8 cellular contexts compared by ENCODE assay signal in the genomic region with DNA sequence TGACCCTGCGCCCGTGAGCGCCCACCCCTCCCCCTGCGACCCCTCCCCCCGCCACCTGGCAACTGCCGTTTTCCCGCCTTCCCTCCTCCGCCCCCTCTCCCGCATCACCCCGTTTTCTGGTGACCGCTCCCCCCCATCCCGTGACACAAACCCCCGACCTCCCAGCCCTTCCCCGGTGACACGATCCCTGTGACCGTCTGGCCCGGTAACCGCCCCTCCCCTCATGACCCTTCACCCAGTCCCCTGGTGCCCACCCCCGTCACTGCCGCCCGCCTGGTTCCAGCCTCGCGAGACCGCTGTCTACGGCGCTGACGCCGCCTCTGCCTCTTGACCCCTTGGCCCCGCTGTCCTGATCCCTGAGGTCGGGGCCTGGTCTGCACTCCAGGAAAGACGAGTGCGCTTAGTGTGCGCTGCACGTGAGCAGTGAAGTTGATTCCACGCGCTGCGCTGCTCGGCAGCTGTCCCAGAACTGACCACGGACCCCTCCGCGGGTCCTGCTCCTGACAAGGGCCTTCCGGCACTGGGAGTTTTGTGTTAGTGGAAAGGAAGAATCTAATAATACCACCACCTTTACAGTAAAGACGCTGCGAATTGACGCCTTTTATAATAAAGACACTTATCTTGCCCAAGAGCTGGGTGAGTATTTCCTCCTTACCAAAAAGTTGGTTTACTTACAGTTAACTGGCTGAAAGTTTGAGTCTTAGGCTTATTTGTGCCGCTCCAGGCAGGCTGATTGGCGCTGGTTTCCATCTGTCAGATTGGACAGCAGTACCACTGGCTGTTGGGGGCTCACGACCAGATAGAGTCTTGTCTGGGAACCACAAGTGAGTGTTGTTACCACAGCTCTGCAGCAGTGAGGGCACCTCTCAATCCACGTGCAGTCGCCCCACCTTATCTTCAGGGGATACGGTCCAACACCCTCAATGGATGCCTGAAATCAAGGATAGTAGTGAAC. TPM values are rescaled to one million over a fixed set of nuclear protein-coding genes. Genes with fewer than 3 reads are reported as not detected.
DNase-seq lines count a peak whose midpoint lies in the region; ATAC-seq and TF ChIP-seq lines count a peak whose summit lies in the region.

No MANE protein-coding gene starts in this region.

- TF ChIP-seq CTCF in natural killer cell (IDR thresholded peaks at IDR 0.05) (no peak), suprapubic skin (IDR thresholded peaks at IDR 0.05) (no peak)

- H3K36me3 Mint-ChIP-seq in CD4-positive, CD25-positive, alpha-beta regulatory T cell: peaks cover 8% of the 10 kb centered on the region
- H3K36me3 Mint-ChIP-seq in natural killer cell: no peaks in the 10 kb centered on the region

- peak overlapping the region; percentile 86 to 97 (median 96) for H3K27ac Mint-ChIP-seq in CD4-positive, CD25-positive, alpha-beta regulatory T cell
- peak overlapping the region; percentile 89 to 91 for H3K27ac Mint-ChIP-seq in natural killer cell

- H3K27ac ChIP-seq in CD4-positive, CD25-positive, alpha-beta regulatory T cell (ENCODE audit: insufficient read depth, low read length, poor library complexity, severe bottlenecking): peak overlapping the region; percentile 86
- peak overlapping the region; percentile 89 for H3K27ac ChIP-seq in suprapubic skin

- 13% methylated on average over 27 of the region's 51 CpGs for WGBS in suprapubic skin

- intact Hi-C loops in natural killer cell (cut with micrococcal nuclease): no loop called here

- peaks cover 26% of the 10 kb centered on the region for H3K4me1 ChIP-seq in CD4-positive, CD25-positive, alpha-beta regulatory T cell (ENCODE audit: control insufficient read depth, insufficient read depth, low read length, poor library complexity, severe bottlenecking)
- peaks cover 25% of the 10 kb centered on the region for H3K4me1 ChIP-seq in suprapubic skin

- H3K4me3 Mint-ChIP-seq in CD4-positive, CD25-positive, alpha-beta regulatory T cell: peak overlapping the region; percentile 87 to 95 (median 92)
- H3K4me3 Mint-ChIP-seq in natural killer cell: peak overlapping the region; percentile 93

- H3K9me3 Mint-ChIP-seq in CD4-positive, CD25-positive, alpha-beta regulatory T cell: peaks cover 0 to 3% (median 0%) of the 10 kb centered on the region in 7 donors
- no peaks in the 10 kb centered on the region for H3K9me3 Mint-ChIP-seq in natural killer cell

- H3K27me3 Mint-ChIP-seq in CD4-positive, CD25-positive, alpha-beta regulatory T cell: no peaks in the 10 kb centered on the region
- H3K27me3 Mint-ChIP-seq in natural killer cell (ENCODE audit: low read depth in 2 of 2): no peaks in the 10 kb centered on the region

- H3K36me3 ChIP-seq in CD4-positive, CD25-positive, alpha-beta regulatory T cell (ENCODE audit: control insufficient read depth, insufficient read depth, low read length): no peaks in the 10 kb centered on the region
- H3K36me3 ChIP-seq in suprapubic skin: no peaks in the 10 kb centered on the region

- no peak for TF ChIP-seq EP300 in suprapubic skin (IDR thresholded peaks at IDR 0.05)

- TF ChIP-seq POLR2A in suprapubic skin (IDR thresholded peaks at IDR 0.05): no peak

- H3K9me3 ChIP-seq in CD4-positive, CD25-positive, alpha-beta regulatory T cell (ENCODE audit: control insufficient read depth in 2 of 2, low read length in 2 of 2): no peaks in the 10 kb centered on the region
- H3K9me3 ChIP-seq in suprapubic skin: no peaks in the 10 kb centered on the region

- ATAC-seq in CD4-positive, CD25-positive, alpha-beta regulatory T cell (ENCODE audit: low read depth in 2 of 2): peak in 1 of 2 donors; percentile 9
- ATAC-seq in GM21619 (IDR thresholded peaks at IDR 0.05; ENCODE audit: unreplicated experiment) (peak; percentile 38), natural killer cell (peak in 2 of 3 donors; percentile 5 to 23), HG02852 (IDR thresholded peaks at IDR 0.05; ENCODE audit: unreplicated experiment) (no peak)

- peak overlapping the region; percentile 79 for H3K4me3 ChIP-seq in CD4-positive, CD25-positive, alpha-beta regulatory T cell (ENCODE audit: low read depth, low read length)
- H3K4me3 ChIP-seq in suprapubic skin: peak overlapping the region; percentile 96

- H3K27me3 ChIP-seq in CD4-positive, CD25-positive, alpha-beta regulatory T cell (ENCODE audit: control insufficient read depth, insufficient read depth, low read length): no peaks in the 10 kb centered on the region
- no peaks in the 10 kb centered on the region for H3K27me3 ChIP-seq in suprapubic skin

- peaks cover 23 to 42% (median 35%) of the 10 kb centered on the region in 4 donors for H3K4me1 Mint-ChIP-seq in CD4-positive, CD25-positive, alpha-beta regulatory T cell
- peaks cover 21 to 35% of the 10 kb centered on the region in 2 donors for H3K4me1 Mint-ChIP-seq in natural killer cell

- DNase-seq in CD4-positive, CD25-positive, alpha-beta regulatory T cell: peak; percentile 18 to 63 (median 58)
- DNase-seq in NOMO-1 treated with DMSO at 0.1 percent for 48 hours (lab: John Stamatoyannopoulos, UW; ENCODE audit: unreplicated experiment) (peak; percentile 41), fibroblast of gingiva (ENCODE audit: low read depth) (peak; percentile 61), natural killer cell (no peak), suprapubic skin (ENCODE audit: low spot score in 2 of 2) (peak in 1 of 2 donors; percentile 84)
- peak; percentile 47 for DNase-seq in activated T-cell treated with anti-CD3 and anti-CD28 coated beads, Interleukin-2, amount 50 U/mL, for 1 hour

RNA-seq across cellular contexts. Expression of a gene that starts 59.2 kb away (rescaled TPM):
- total RNA-seq in CD4-positive, CD25-positive, alpha-beta regulatory T cell: 41.2 TPM
- 1 to 10 TPM; 4.8 to 7.6 (median 6.1) TPM for polyA plus RNA-seq in CD4-positive, CD25-positive, alpha-beta regulatory T cell
- total RNA-seq in natural killer cell (10 to 100 TPM; 39.5 to 55.9 (median 54.2) TPM), suprapubic skin (10 to 100 TPM; 21.1 to 39.6 (median 23.7) TPM)

RNA-seq across cellular contexts. Expression of a gene that starts 59.3 kb away (rescaled TPM):
- total RNA-seq in CD4-positive, CD25-positive, alpha-beta regulatory T cell: 17.0 TPM
- 10 to 100 TPM; 18.9 to 26.9 (median 22.2) TPM for polyA plus RNA-seq in CD4-positive, CD25-positive, alpha-beta regulatory T cell
- total RNA-seq in natural killer cell (10 to 100 TPM; 21.0 to 30.2 (median 21.7) TPM), suprapubic skin (10 to 100 TPM; 13.9 to 20.4 (median 16.0) TPM)
